9 cellular contexts compared by ENCODE assay signal in the genomic region with DNA sequence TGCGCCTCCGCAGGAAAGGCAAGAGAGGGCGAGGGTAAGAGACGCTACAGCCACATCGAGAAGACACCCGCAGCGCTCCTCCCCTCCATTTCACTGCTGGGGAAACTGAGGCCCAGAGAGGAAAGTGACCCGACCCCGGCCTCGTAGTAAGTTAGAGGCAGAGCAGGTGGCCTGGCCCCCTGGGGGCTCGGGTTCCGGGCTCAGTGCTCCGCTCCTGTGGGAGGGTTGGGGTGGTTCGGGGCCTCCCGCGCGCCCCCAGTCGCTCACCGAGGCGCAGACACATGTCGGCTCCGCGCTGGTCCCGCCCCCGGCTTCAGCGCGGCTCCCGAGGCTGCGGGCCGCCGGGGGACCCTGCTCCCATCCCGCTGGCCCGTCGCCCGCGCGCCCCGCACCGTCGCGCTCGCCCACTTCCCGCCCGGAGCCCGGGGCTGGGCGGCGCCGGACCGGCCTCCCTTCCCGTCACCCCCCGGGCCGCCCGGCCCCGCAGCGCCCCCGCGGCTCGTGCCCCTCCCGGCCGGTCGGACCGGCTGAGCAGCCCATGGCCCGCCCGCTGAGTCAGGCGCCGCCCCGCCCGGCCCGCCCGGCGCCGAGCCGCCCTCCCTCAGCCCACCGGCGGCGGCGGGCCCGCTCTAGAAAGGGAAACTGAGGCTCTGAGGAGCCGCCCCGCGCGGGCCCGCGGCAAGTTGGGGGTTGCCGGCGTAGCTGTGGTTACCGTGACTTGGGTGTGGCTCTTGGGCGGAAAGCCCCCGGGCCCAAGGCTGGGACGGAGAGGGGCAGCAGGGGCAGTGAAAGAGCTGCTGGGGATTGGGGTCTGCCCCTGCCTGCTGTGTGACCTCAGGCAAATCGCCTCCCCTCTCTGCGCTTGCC. TPM values are rescaled to one million over a fixed set of nuclear protein-coding genes. Genes with fewer than 3 reads are reported as not detected.
A peak's percentile ranks its signal among the peaks of the same experiment; 100 is the strongest.
DNase-seq lines count a peak whose midpoint lies in the region; ATAC-seq and TF ChIP-seq lines count a peak whose summit lies in the region.
"Had no signal": no experiment of that assay in that cellular context is flagged by ENCODE, and none has a peak within 500 bp of the region (broad histone marks: within the 10 kb centered on the region; RNA-seq: fewer than 3 reads in every experiment).

TMEM54 (minus strand) TSS at position 434 of the 867 bp plus-strand sequence; CDS start at position 283, 151 bp downstream.

- H3K4me1 Mint-ChIP-seq in T-cell = peaks cover 8 to 13% (median 11%) of the 10 kb centered on the region in 3 donors
- peaks cover 0 to 5% of the 10 kb centered on the region in 2 donors for H3K4me1 Mint-ChIP-seq in natural killer cell treated with Interleukin-12 subunit alpha and Interleukin-12 subunit beta and Interleukin-15 and Interleukin-18, amount 100 ng/mL, for 72 hours (ENCODE audit: low read depth in 2 of 2)

- CTCF ChIA-PET in T-cell (lab: Charles Lee) = no interaction called here

- POLR2A ChIA-PET in T-cell (lab: Charles Lee) = no interaction called here

- H3K27me3 Mint-ChIP-seq in T-cell = peaks cover 48 to 61% of the 10 kb centered on the region in 2 donors
- peaks cover 15 to 29% of the 10 kb centered on the region in 2 donors for H3K27me3 Mint-ChIP-seq in natural killer cell treated with Interleukin-12 subunit alpha and Interleukin-12 subunit beta and Interleukin-15 and Interleukin-18, amount 100 ng/mL, for 72 hours

- H3K4me3 ChIP-seq in GM12865 (ENCODE audit: low read depth, low read length) (peak within 1 kb of the TSS; percentile 31), fibroblast of mammary gland (ENCODE audit: control insufficient read depth, low read depth, low read length) (peak within 1 kb of the TSS; percentile 71)

- no peaks in the 10 kb centered on the region for H3K9me3 Mint-ChIP-seq in T-cell
- no peaks in the 10 kb centered on the region for H3K9me3 Mint-ChIP-seq in natural killer cell treated with Interleukin-12 subunit alpha and Interleukin-12 subunit beta and Interleukin-15 and Interleukin-18, amount 100 ng/mL, for 72 hours

- no peaks in the 10 kb centered on the region for H3K36me3 Mint-ChIP-seq in T-cell
- H3K36me3 Mint-ChIP-seq in natural killer cell treated with Interleukin-12 subunit alpha and Interleukin-12 subunit beta and Interleukin-15 and Interleukin-18, amount 100 ng/mL, for 72 hours = no peaks in the 10 kb centered on the region

- no peak for TF ChIP-seq CTCF in GM12865 (IDR thresholded peaks at IDR 0.05; ENCODE audit: insufficient read depth, low read depth, low read length, missing control alignments)
- no peak for TF ChIP-seq CTCF in fibroblast of mammary gland (conservative IDR thresholded peaks at IDR 0.05; ENCODE audit: control insufficient read depth, insufficient read depth, low read depth, low read length)

- peak within 1 kb of the TSS; percentile 74 to 76 (median 74) for H3K4me3 Mint-ChIP-seq in T-cell
- peak within 1 kb of the TSS; percentile 72 for H3K4me3 Mint-ChIP-seq in natural killer cell treated with Interleukin-12 subunit alpha and Interleukin-12 subunit beta and Interleukin-15 and Interleukin-18, amount 100 ng/mL, for 72 hours

- DNase-seq in A172 (ENCODE audit: low spot score) = no peak
- DNase-seq in GM12865 (ENCODE audit: low read depth) = no peak
- no peak for DNase-seq in T-cell
- DNase-seq in fibroblast of mammary gland (ENCODE audit: low read depth) = peak; percentile 18
- no peak for DNase-seq in natural killer cell treated with Interleukin-12 subunit alpha and Interleukin-12 subunit beta and Interleukin-15 and Interleukin-18, amount 100 ng/mL, for 72 hours (ENCODE audit: low spot score)
- no peak for DNase-seq in cerebellar cortex (ENCODE audit: low spot score)

- H3K27ac Mint-ChIP-seq in T-cell = no peak within 1 kb of the TSS
- H3K27ac Mint-ChIP-seq in natural killer cell treated with Interleukin-12 subunit alpha and Interleukin-12 subunit beta and Interleukin-15 and Interleukin-18, amount 100 ng/mL, for 72 hours = no peak within 1 kb of the TSS

- ATAC-seq in T-cell (replicated peaks in 1 of 4) (peak; percentile 57 to 69 (median 64)), GM19397 (IDR thresholded peaks at IDR 0.05; ENCODE audit: unreplicated experiment) (no peak), HG03045 (IDR thresholded peaks at IDR 0.05; ENCODE audit: unreplicated experiment) (no peak)
- ATAC-seq in natural killer cell treated with Interleukin-12 subunit alpha and Interleukin-12 subunit beta and Interleukin-15 and Interleukin-18, amount 100 ng/mL, for 72 hours = peak; percentile 74 to 78

RNA-seq across cellular contexts. Expression of gene TMEM54, which starts in this region (rescaled TPM):
- 47.5 and 76.9 TPM in 2 replicates for total RNA-seq in A172 (2014; rRNA removed; shearing (Covaris generic))
- total RNA-seq in T-cell = under 1 TPM in 2 of 5 donors, not detected in 3; 0.35 to 0.64 TPM
- 1 to 10 TPM; 2.5 to 5.9 TPM for total RNA-seq in natural killer cell treated with Interleukin-12 subunit alpha and Interleukin-12 subunit beta and Interleukin-15 and Interleukin-18, amount 100 ng/mL, for 72 hours
- total RNA-seq: mononuclear cell had no signal

Comparison
In these comparisons a context has a peak if more than half of its experiments do, and no peak if none do; other contexts are left out.
1. Peak in ATAC-seq in T-cell; RNA of the gene not detected or under 1 TPM.
2. ATAC-seq: peak in natural killer cell treated with Interleukin-12 subunit alpha and Interleukin-12 subunit beta and Interleukin-15 and Interleukin-18, amount 100 ng/mL, for 72 hours (2 of 2); none in GM19397 (single experiment) and HG03045 (single experiment).